8 cellular contexts compared by ENCODE assay signal in the genomic region with DNA sequence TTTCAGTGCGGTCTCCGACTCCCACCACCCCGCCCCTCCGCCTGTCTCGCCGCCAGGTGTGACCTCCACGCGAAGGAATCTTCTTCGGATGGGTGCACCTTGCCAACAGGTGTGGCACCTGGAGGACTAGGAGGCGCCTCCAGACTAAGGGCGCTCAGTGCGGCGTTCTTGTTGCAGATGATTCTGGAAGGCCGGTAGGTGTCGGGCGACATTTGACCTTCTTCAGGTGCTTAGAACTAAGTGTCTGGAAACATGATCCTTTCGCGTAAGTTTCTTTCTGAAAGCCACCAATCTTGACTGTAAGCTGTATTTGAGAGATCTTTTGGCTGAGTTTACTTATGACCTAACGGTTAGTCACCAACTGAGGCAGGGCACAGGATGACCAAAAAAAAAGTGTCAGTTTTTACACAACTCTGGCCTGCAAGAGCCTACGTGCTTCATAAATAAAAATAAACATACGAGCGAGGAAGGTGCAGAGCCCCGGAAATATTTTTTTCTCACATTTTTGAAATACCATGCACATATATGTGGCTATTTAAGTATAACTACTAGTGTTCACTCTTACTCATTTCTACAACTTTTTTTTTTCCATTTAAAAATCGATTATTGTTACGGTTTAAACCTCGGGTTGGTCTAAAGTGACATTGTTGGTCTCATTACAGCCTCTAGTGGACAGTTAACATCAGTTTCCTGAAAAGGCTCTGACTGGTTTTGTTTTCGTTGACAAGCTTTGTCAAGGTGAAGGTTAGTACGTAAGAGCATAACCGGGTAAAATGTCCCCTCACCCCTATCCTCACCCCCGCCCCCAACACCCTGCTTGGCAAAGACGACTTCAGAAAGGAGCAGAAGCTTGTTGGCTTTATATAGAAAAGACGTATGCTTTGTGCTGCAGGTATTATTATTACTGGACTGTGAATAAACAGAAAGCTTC. TPM values are rescaled to one million over a fixed set of nuclear protein-coding genes. Genes with fewer than 3 reads are reported as not detected.
DNase-seq lines count a peak whose midpoint lies in the region; ATAC-seq and TF ChIP-seq lines count a peak whose summit lies in the region.

No MANE protein-coding gene starts in this region.

- peak overlapping the region; percentile 53 for H3K4me3 ChIP-seq in lower leg skin (ENCODE audit: low read depth, poor library complexity, severe bottlenecking)

- TF ChIP-seq CTCF in lower leg skin (IDR thresholded peaks at IDR 0.05): peak in 1 of 3 donors; percentile 27

- 0 to 1% methylated on average over 31 to 32 of the region's 32 CpGs for WGBS in lower leg skin, 2 donors

- peak; percentile 22 for DNase-seq in NCI-H510A treated with DMSO at 0.1 percent for 48 hours (lab: John Stamatoyannopoulos, UW)
- no peak for DNase-seq in NCI-H510A (lab: John Stamatoyannopoulos, UW)
- DNase-seq in NCI-H2196 (lab: John Stamatoyannopoulos, UW; ENCODE audit: unreplicated experiment): peak; percentile 47
- peak; percentile 48 for DNase-seq in activated CD4-positive, alpha-beta T cell treated with anti-CD3 and anti-CD28 coated beads for 48 hours
- peak; percentile 86 for DNase-seq in dermis blood vessel endothelial cell
- DNase-seq in lower leg skin (ENCODE audit: low spot score in 2 of 2): peak; percentile 64 to 91
- peak; percentile 9 for DNase-seq in stimulated activated CD8-positive, alpha-beta memory T cell treated with anti-CD3 and anti-CD28 coated beads, Interleukin-15, amount 100 ng/mL, for 24 hours (ENCODE audit: low read depth)

- no peak for TF ChIP-seq POLR2A in lower leg skin (IDR thresholded peaks at IDR 0.05)

- peak; percentile 37 for ATAC-seq in HG02798 (IDR thresholded peaks at IDR 0.05; ENCODE audit: poor library complexity, unreplicated experiment)

- intact Hi-C loops in lower leg skin (cut with DNase I; ENCODE audit: low total_unique reads): loop anchor here (10.0 kb wide), 1 partner anchor 248 kb away; no protein-coding TSS in a partner anchor

RNA-seq across cellular contexts. Expression of a gene that starts 1.6 kb away (rescaled TPM):
- total RNA-seq in dermis blood vessel endothelial cell (14.3 and 15.3 TPM in 2 replicates), lower leg skin (10 to 100 TPM; 16.3 to 52.2 (median 25.7) TPM)
